ENCODE assay signal across 9 cellular contexts in genomic region chr1:29736582-29737188, GRCh38.
A peak's percentile ranks its signal among the peaks of the same experiment; 100 is the strongest.
DNase-seq lines count a peak whose midpoint lies in the region; ATAC-seq, FAIRE-seq and TF ChIP-seq lines count a peak whose summit lies in the region.
"Had no signal": no experiment of that assay in that cellular context is flagged by ENCODE, and none has a peak within 500 bp of the region (broad histone marks: within the 10 kb centered on the region; RNA-seq: fewer than 3 reads in every experiment).

No MANE protein-coding gene starts in this region.

- H4K91ac ChIP-seq in H9 (ENCODE audit: insufficient read length, low read depth, low read length): no peak overlapping the region

- no peak overlapping the region for H2AFZ ChIP-seq in H9 (ENCODE audit: low read length)

- H2BK20ac ChIP-seq in H9 (ENCODE audit: low read depth, low read length, poor library complexity, severe bottlenecking): no peak overlapping the region

- no peak overlapping the region for H4K5ac ChIP-seq in H9 (ENCODE audit: insufficient read length, low read depth, low read length)

- H3K23ac ChIP-seq in H9 (ENCODE audit: insufficient read length, low read depth, low read length): no peak overlapping the region

- no peak overlapping the region for H3K18ac ChIP-seq in H9 (ENCODE audit: insufficient read length, low read depth, low read length)

- H3K27me3 Mint-ChIP-seq in H9 (ENCODE audit: low read depth): peaks cover 17% of the 10 kb centered on the region
- H3K27me3 Mint-ChIP-seq in glutamatergic neuron (ENCODE audit: unreplicated experiment): peaks cover 7% of the 10 kb centered on the region

- TF ChIP-seq CTCF in A549 (IDR thresholded peaks at IDR 0.05) (no peak), H9 (conservative IDR thresholded peaks at IDR 0.05) (no peak), glutamatergic neuron (IDR thresholded peaks at IDR 0.05; ENCODE audit: partially characterized antibody, unreplicated experiment) (no peak)

- TF ChIP-seq POLR2A in A549 (IDR thresholded peaks at IDR 0.05; ENCODE audit: low read length): no peak

- H3K79me2 ChIP-seq in H9 (ENCODE audit: insufficient read depth, low read length): no peaks in the 10 kb centered on the region

- H3K9me3 Mint-ChIP-seq in H9 (no peaks in the 10 kb centered on the region), glutamatergic neuron (ENCODE audit: unreplicated experiment) (peaks cover 5% of the 10 kb centered on the region)
- H3K9me3 Mint-ChIP-seq: activated naive CD8-positive, alpha-beta T cell treated with anti-CD3 and anti-CD28 coated beads, Interleukin-2, amount 10 ng/mL, durations not matched to agents 7 days and 5 days had no signal

- no peaks in the 10 kb centered on the region for H3K23me2 ChIP-seq in H9 (ENCODE audit: insufficient read length, low read depth, low read length, poor library complexity, severe bottlenecking)

- DNase-seq in A549 (ENCODE audit: low read depth in 1 of 2, low spot score in 1 of 2) (peak; percentile 3 to 24), H9 (peak; percentile 49), SK-N-MC (ENCODE audit: low read depth, low spot score) (peak; percentile 14), glomerular visceral epithelial cell (ENCODE audit: extremely low spot score) (peak; percentile 43), DMS79 treated with DMSO at 0.1 percent for 48 hours (lab: John Stamatoyannopoulos, UW) (no peak), NCI-H345 (lab: John Stamatoyannopoulos, UW) (no peak), glutamatergic neuron (no peak)
- DNase-seq: activated naive CD8-positive, alpha-beta T cell treated with anti-CD3 and anti-CD28 coated beads, Interleukin-2, amount 10 ng/mL, durations not matched to agents 7 days and 5 days had no signal

- H4K8ac ChIP-seq in H9 (replicated peaks; ENCODE audit: insufficient read length, low read depth, low read length): no peak overlapping the region

- H2BK15ac ChIP-seq in H9 (ENCODE audit: low read depth, low read length): no peak overlapping the region

- H3K9me3 ChIP-seq in A549 (no peaks in the 10 kb centered on the region), H9 (ENCODE audit: control insufficient read depth, low read depth, low read length) (no peaks in the 10 kb centered on the region), SK-N-MC (ENCODE audit: low read depth, low read length) (no peaks in the 10 kb centered on the region)

- H3K4me3 ChIP-seq in A549: no peak overlapping the region
- no peak overlapping the region for H3K4me3 ChIP-seq in SK-N-MC

- TF ChIP-seq EP300 in A549 (IDR thresholded peaks at IDR 0.05): no peak

- POLR2A ChIA-PET in A549 (lab: Yijun Ruan, JAX): no interaction called here

- CTCF ChIA-PET in A549 (lab: Yijun Ruan, JAX): no interaction called here

- H3K4me1 ChIP-seq in A549 (no peaks in the 10 kb centered on the region), H9 (ENCODE audit: insufficient read depth, low read length) (no peaks in the 10 kb centered on the region)

- no peak overlapping the region for H3T11ph ChIP-seq in H9 (ENCODE audit: low read length)

- no peak overlapping the region for H2BK12ac ChIP-seq in H9 (ENCODE audit: insufficient read length, low read depth, low read length)

- H4K20me1 ChIP-seq in H9 (ENCODE audit: control insufficient read depth, insufficient read depth, insufficient read length): no peaks in the 10 kb centered on the region

- no peaks in the 10 kb centered on the region for H3K79me1 ChIP-seq in H9 (ENCODE audit: insufficient read depth, low read depth, low read length, poor library complexity, severe bottlenecking)

- H3K4me1 Mint-ChIP-seq in H9 (no peaks in the 10 kb centered on the region), glutamatergic neuron (ENCODE audit: low read depth, unreplicated experiment) (peaks cover 19% of the 10 kb centered on the region)

- H3K27ac ChIP-seq in A549 (no peak overlapping the region), H9 (ENCODE audit: insufficient read length, low read depth, low read length) (no peak overlapping the region), SK-N-MC (no peak overlapping the region)

- WGBS in A549 (ENCODE audit: missing lambda C conversion rate): 27% methylated on average over 5 of the region's 5 CpGs
- no CpG with 5 or more reads among the region's 5 CpGs for WGBS in H9 (ENCODE audit: extremely low coverage, insufficient read length, low lambda C conversion rate)

- H3K36me3 Mint-ChIP-seq in H9 (ENCODE audit: insufficient read depth in 1 of 3, low read depth in 3 of 3) (no peaks in the 10 kb centered on the region), glutamatergic neuron (ENCODE audit: unreplicated experiment) (no peaks in the 10 kb centered on the region)
- H3K36me3 Mint-ChIP-seq: activated naive CD8-positive, alpha-beta T cell treated with anti-CD3 and anti-CD28 coated beads, Interleukin-2, amount 10 ng/mL, durations not matched to agents 7 days and 5 days had no signal

- H2BK120ac ChIP-seq in H9 (ENCODE audit: low read depth, low read length, poor library complexity, severe bottlenecking): no peak overlapping the region

- no peak for FAIRE-seq in A549 (lab: Jason Lieb, UNC)

- H3K4ac ChIP-seq in H9 (ENCODE audit: low read depth, low read length): no peak overlapping the region

- no peak overlapping the region for H3K27ac Mint-ChIP-seq in H9
- no peak overlapping the region for H3K27ac Mint-ChIP-seq in glutamatergic neuron (ENCODE audit: unreplicated experiment)
- H3K27ac Mint-ChIP-seq: activated naive CD8-positive, alpha-beta T cell treated with anti-CD3 and anti-CD28 coated beads, Interleukin-2, amount 10 ng/mL, durations not matched to agents 7 days and 5 days had no signal

- H2AK5ac ChIP-seq in H9 (ENCODE audit: insufficient read length, low read length): no peak overlapping the region

- H3K27me3 ChIP-seq in H9 (ENCODE audit: insufficient read depth, low read length): no peaks in the 10 kb centered on the region

- no peak overlapping the region for H3K14ac ChIP-seq in H9 (ENCODE audit: insufficient read depth, low read length)

- no peak overlapping the region for H2BK5ac ChIP-seq in H9 (ENCODE audit: insufficient read length, low read length)

- H3K9ac ChIP-seq in H9 (ENCODE audit: extremely low read depth, insufficient read length, low read length) (no peak overlapping the region), SK-N-MC (ENCODE audit: insufficient read length) (no peak overlapping the region)

- no peak overlapping the region for H3K4me2 ChIP-seq in A549
- H3K4me2 ChIP-seq in H9 (ENCODE audit: insufficient read depth, insufficient read length, low read length): no peak overlapping the region

- ATAC-seq in A549: no peak
- ATAC-seq in GM21717 (IDR thresholded peaks at IDR 0.05; ENCODE audit: unreplicated experiment): no peak

- no peak for TF ChIP-seq RAD21 in A549 (conservative IDR thresholded peaks at IDR 0.05 in 1 of 2, IDR thresholded peaks at IDR 0.05 in 1 of 2)

- H3K56ac ChIP-seq in H9 (ENCODE audit: insufficient read length, low read depth, low read length): no peak overlapping the region

- H3K4me3 Mint-ChIP-seq in H9 (no peak overlapping the region), glutamatergic neuron (ENCODE audit: unreplicated experiment) (no peak overlapping the region)
- H3K4me3 Mint-ChIP-seq: activated naive CD8-positive, alpha-beta T cell treated with anti-CD3 and anti-CD28 coated beads, Interleukin-2, amount 10 ng/mL, durations not matched to agents 7 days and 5 days had no signal

- H3K36me3 ChIP-seq in SK-N-MC (ENCODE audit: insufficient read depth, low read length): no peaks in the 10 kb centered on the region

TF ChIP-seq in A549, 52 proteins besides CTCF, POLR2A, EP300 and RAD21:
- TF ChIP-seq, protein P1, sequence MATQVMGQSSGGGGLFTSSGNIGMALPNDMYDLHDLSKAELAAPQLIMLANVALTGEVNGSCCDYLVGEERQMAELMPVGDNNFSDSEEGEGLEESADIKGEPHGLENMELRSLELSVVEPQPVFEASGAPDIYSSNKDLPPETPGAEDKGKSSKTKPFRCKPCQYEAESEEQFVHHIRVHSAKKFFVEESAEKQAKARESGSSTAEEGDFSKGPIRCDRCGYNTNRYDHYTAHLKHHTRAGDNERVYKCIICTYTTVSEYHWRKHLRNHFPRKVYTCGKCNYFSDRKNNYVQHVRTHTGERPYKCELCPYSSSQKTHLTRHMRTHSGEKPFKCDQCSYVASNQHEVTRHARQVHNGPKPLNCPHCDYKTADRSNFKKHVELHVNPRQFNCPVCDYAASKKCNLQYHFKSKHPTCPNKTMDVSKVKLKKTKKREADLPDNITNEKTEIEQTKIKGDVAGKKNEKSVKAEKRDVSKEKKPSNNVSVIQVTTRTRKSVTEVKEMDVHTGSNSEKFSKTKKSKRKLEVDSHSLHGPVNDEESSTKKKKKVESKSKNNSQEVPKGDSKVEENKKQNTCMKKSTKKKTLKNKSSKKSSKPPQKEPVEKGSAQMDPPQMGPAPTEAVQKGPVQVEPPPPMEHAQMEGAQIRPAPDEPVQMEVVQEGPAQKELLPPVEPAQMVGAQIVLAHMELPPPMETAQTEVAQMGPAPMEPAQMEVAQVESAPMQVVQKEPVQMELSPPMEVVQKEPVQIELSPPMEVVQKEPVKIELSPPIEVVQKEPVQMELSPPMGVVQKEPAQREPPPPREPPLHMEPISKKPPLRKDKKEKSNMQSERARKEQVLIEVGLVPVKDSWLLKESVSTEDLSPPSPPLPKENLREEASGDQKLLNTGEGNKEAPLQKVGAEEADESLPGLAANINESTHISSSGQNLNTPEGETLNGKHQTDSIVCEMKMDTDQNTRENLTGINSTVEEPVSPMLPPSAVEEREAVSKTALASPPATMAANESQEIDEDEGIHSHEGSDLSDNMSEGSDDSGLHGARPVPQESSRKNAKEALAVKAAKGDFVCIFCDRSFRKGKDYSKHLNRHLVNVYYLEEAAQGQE (IDR thresholded peaks at IDR 0.05): peak; percentile 91
- peak; percentile 76; the same call in 1 of the 2 replicates for TF ChIP-seq EHMT2 (IDR thresholded peaks at IDR 0.05; ENCODE audit: low read depth)
- no peak for TF ChIP-seq MYC (IDR thresholded peaks at IDR 0.05; ENCODE audit: borderline replicate concordance, low read length)

Comparison
In these comparisons a context has a peak if more than half of its experiments do, and no peak if none do; other contexts are left out.
1. DNase-seq: peak in A549 (2 of 2), H9 (single experiment), SK-N-MC (single experiment) and glomerular visceral epithelial cell (single experiment); none in DMS79 treated with DMSO at 0.1 percent for 48 hours (single experiment), NCI-H345 (single experiment) and glutamatergic neuron (single experiment).